In genomic region chr10:72812798-72813430, GRCh38 we compare ENCODE assay signal across 12 cellular contexts.
DNase-seq lines count a peak whose midpoint lies in the region; ATAC-seq and TF ChIP-seq lines count a peak whose summit lies in the region.
"Had no signal": no experiment of that assay in that cellular context is flagged by ENCODE, and none has a peak within 500 bp of the region (broad histone marks: within the 10 kb centered on the region; RNA-seq: fewer than 3 reads in every experiment).

No MANE protein-coding gene starts in this region.

- H4K20me1 ChIP-seq in GM23338 (replicated peaks; ENCODE audit: insufficient read depth): no peaks in the 10 kb centered on the region

- no peaks in the 10 kb centered on the region for H3K9me3 Mint-ChIP-seq in GM23338
- H3K9me3 Mint-ChIP-seq: activated T-helper 1 cell treated with anti-CD3 and anti-CD28 coated beads, Interleukin-12 subunit alpha, Interleukin-12 subunit beta, Interleukin-2, Interleukin-4 antibody, amounts not matched to agents 30 ng/mL and 10 ng/mL and 1 ng/mL, durations not matched to agents 14 hours and 24 hours and 36 hours had no signal

- peaks cover 3% of the 10 kb centered on the region; the same call in 1 of the 2 replicates for H3K9me2 ChIP-seq in GM23338 (ENCODE audit: insufficient read depth)

- peaks cover 15% of the 10 kb centered on the region; the same call in 1 of the 2 replicates for H3K4me1 ChIP-seq in GM23338 (ENCODE audit: insufficient read depth)
- H3K4me1 ChIP-seq in RWPE2 (ENCODE audit: insufficient read depth, poor library complexity, severe bottlenecking): peaks cover 11% of the 10 kb centered on the region
- peaks cover 0 to 3% of the 10 kb centered on the region in 2 donors for H3K4me1 ChIP-seq in aorta (ENCODE audit: control insufficient read depth in 1 of 2, insufficient read depth in 2 of 2, low read length in 2 of 2)

- WGBS in aorta, 2 donors: 74 to 78% methylated on average over 4 of the region's 4 CpGs

- H3K27me3 ChIP-seq in GM23338 (ENCODE audit: insufficient read depth) (no peaks in the 10 kb centered on the region), RWPE2 (ENCODE audit: insufficient read depth, poor library complexity, severe bottlenecking) (no peaks in the 10 kb centered on the region), aorta (ENCODE audit: control insufficient read depth in 1 of 2, insufficient read depth in 2 of 2, low read length in 1 of 2) (no peaks in the 10 kb centered on the region)

- no peak overlapping the region for H3K4me2 ChIP-seq in GM23338

- no peaks in the 10 kb centered on the region for H3K36me3 Mint-ChIP-seq in GM23338 (ENCODE audit: low read depth)

- DNase-seq in GM23338 (ENCODE audit: low spot score) (no peak), RWPE2 (ENCODE audit: low spot score) (no peak), fibroblast of mammary gland (ENCODE audit: low read depth) (peak; percentile 89), renal cortical epithelial cell (ENCODE audit: low read depth) (peak; percentile 56), aorta (no peak), SHP77 treated with DMSO at 0.1 percent for 48 hours (lab: John Stamatoyannopoulos, UW) (no peak), H4 (ENCODE audit: low spot score) (no peak)
- DNase-seq: left ventricle myocardium superior; stimulated activated naive CD8-positive, alpha-beta T cell treated with anti-CD3 and anti-CD28 coated beads, Interleukin-15, Interleukin-2, amounts not matched to agents 100 U/mL and 50 U/mL, for 24 hours had no signal

- peaks cover 11% of the 10 kb centered on the region for H3K79me2 ChIP-seq in GM23338 (replicated peaks; ENCODE audit: insufficient read depth)

- H2AFZ ChIP-seq in GM23338: no peak overlapping the region

- H3K27ac ChIP-seq in GM23338 (ENCODE audit: low read depth) (no peak overlapping the region), RWPE2 (ENCODE audit: poor library complexity, severe bottlenecking) (peak overlapping the region; percentile 68), aorta (ENCODE audit: low read depth in 1 of 2, low read length in 2 of 2) (no peak overlapping the region)
- H3K27ac ChIP-seq: SK-N-MC had no signal

- peaks cover 13% of the 10 kb centered on the region for H3K4me1 Mint-ChIP-seq in GM23338

- H3K27me3 Mint-ChIP-seq in GM23338 (ENCODE audit: insufficient read depth, low read depth, poor library complexity): no peaks in the 10 kb centered on the region

- H3F3A ChIP-seq in GM23338 (replicated peaks; ENCODE audit: low read depth): no peaks in the 10 kb centered on the region

- H3K27ac Mint-ChIP-seq in GM23338: peak overlapping the region; percentile 47; the same call in 1 of the 2 replicates
- H3K27ac Mint-ChIP-seq: activated T-helper 1 cell treated with anti-CD3 and anti-CD28 coated beads, Interleukin-12 subunit alpha, Interleukin-12 subunit beta, Interleukin-2, Interleukin-4 antibody, amounts not matched to agents 30 ng/mL and 10 ng/mL and 1 ng/mL, durations not matched to agents 14 hours and 24 hours and 36 hours had no signal

- H3K9me3 ChIP-seq in RWPE2 (ENCODE audit: severe bottlenecking) (no peaks in the 10 kb centered on the region), aorta (ENCODE audit: control insufficient read depth, low read length) (no peaks in the 10 kb centered on the region)

- no peak overlapping the region for H3K4me3 Mint-ChIP-seq in GM23338
- H3K4me3 Mint-ChIP-seq: activated T-helper 1 cell treated with anti-CD3 and anti-CD28 coated beads, Interleukin-12 subunit alpha, Interleukin-12 subunit beta, Interleukin-2, Interleukin-4 antibody, amounts not matched to agents 30 ng/mL and 10 ng/mL and 1 ng/mL, durations not matched to agents 14 hours and 24 hours and 36 hours had no signal

- intact Hi-C loops in aorta (cut with DNase I): no loop called here

- TF ChIP-seq CTCF in GM23338 (conservative IDR thresholded peaks at IDR 0.05; ENCODE audit: low read depth in 2 of 2) (no peak), RWPE2 (IDR thresholded peaks at IDR 0.05; ENCODE audit: poor library complexity, severe bottlenecking) (no peak), fibroblast of mammary gland (conservative IDR thresholded peaks at IDR 0.05; ENCODE audit: control insufficient read depth, insufficient read depth, low read depth, low read length) (no peak)

- H3K4me3 ChIP-seq in GM23338: no peak overlapping the region
- no peak overlapping the region for H3K4me3 ChIP-seq in RWPE2 (ENCODE audit: severe bottlenecking)
- H3K4me3 ChIP-seq in fibroblast of mammary gland (ENCODE audit: control insufficient read depth, low read depth, low read length): no peak overlapping the region
- no peak overlapping the region for H3K4me3 ChIP-seq in aorta (ENCODE audit: low read length in 2 of 2)
- H3K4me3 ChIP-seq: SK-N-MC had no signal

- no peaks in the 10 kb centered on the region for H3K36me3 ChIP-seq in GM23338 (ENCODE audit: insufficient read depth)
- H3K36me3 ChIP-seq in RWPE2 (ENCODE audit: low read depth): no peaks in the 10 kb centered on the region
- H3K36me3 ChIP-seq in aorta (ENCODE audit: control insufficient read depth in 1 of 2, insufficient read depth in 2 of 2, low read length in 1 of 2): no peaks in the 10 kb centered on the region

- ATAC-seq in GM23338 (no peak), RWPE2 (ENCODE audit: low read depth) (peak; percentile 97), aorta (ENCODE audit: low FRiP score) (no peak), HG03460 (IDR thresholded peaks at IDR 0.05; ENCODE audit: unreplicated experiment) (no peak)
- ATAC-seq: left ventricle myocardium superior; stimulated activated naive CD8-positive, alpha-beta T cell treated with anti-CD3 and anti-CD28 coated beads, Interleukin-15, Interleukin-2, amounts not matched to agents 100 U/mL and 50 U/mL, for 24 hours had no signal

TF ChIP-seq in GM23338, 12 proteins besides CTCF, POLR2A, EP300 and RAD21:
- TF ChIP-seq CREB1 (CRISPR knock-in tag; IDR thresholded peaks at IDR 0.05; ENCODE audit: low read depth): no peak
- TF ChIP-seq JUNB (IDR thresholded peaks at IDR 0.05; ENCODE audit: unreplicated experiment): no peak
- TF ChIP-seq NANOG (IDR thresholded peaks at IDR 0.05; ENCODE audit: borderline replicate concordance): no peak
- no peak for TF ChIP-seq STAT1 (IDR thresholded peaks at IDR 0.05; ENCODE audit: unreplicated experiment)
- TF ChIP-seq, protein P1, sequence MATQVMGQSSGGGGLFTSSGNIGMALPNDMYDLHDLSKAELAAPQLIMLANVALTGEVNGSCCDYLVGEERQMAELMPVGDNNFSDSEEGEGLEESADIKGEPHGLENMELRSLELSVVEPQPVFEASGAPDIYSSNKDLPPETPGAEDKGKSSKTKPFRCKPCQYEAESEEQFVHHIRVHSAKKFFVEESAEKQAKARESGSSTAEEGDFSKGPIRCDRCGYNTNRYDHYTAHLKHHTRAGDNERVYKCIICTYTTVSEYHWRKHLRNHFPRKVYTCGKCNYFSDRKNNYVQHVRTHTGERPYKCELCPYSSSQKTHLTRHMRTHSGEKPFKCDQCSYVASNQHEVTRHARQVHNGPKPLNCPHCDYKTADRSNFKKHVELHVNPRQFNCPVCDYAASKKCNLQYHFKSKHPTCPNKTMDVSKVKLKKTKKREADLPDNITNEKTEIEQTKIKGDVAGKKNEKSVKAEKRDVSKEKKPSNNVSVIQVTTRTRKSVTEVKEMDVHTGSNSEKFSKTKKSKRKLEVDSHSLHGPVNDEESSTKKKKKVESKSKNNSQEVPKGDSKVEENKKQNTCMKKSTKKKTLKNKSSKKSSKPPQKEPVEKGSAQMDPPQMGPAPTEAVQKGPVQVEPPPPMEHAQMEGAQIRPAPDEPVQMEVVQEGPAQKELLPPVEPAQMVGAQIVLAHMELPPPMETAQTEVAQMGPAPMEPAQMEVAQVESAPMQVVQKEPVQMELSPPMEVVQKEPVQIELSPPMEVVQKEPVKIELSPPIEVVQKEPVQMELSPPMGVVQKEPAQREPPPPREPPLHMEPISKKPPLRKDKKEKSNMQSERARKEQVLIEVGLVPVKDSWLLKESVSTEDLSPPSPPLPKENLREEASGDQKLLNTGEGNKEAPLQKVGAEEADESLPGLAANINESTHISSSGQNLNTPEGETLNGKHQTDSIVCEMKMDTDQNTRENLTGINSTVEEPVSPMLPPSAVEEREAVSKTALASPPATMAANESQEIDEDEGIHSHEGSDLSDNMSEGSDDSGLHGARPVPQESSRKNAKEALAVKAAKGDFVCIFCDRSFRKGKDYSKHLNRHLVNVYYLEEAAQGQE (IDR thresholded peaks at IDR 0.05; ENCODE audit: unreplicated experiment): no peak
- TF ChIP-seq ZNF114 (CRISPR knock-in tag; IDR thresholded peaks at IDR 0.05): no peak

Comparison
In these comparisons a context has a peak if more than half of its experiments do, and no peak if none do; other contexts are left out.
1. DNase-seq: peak in fibroblast of mammary gland (single experiment) and renal cortical epithelial cell (single experiment); none in GM23338 (single experiment), RWPE2 (single experiment), aorta (0 of 2), SHP77 treated with DMSO at 0.1 percent for 48 hours (single experiment) and H4 (single experiment).